Comparison of ENCODE assay signal across 1 cellular context in the genomic region with DNA sequence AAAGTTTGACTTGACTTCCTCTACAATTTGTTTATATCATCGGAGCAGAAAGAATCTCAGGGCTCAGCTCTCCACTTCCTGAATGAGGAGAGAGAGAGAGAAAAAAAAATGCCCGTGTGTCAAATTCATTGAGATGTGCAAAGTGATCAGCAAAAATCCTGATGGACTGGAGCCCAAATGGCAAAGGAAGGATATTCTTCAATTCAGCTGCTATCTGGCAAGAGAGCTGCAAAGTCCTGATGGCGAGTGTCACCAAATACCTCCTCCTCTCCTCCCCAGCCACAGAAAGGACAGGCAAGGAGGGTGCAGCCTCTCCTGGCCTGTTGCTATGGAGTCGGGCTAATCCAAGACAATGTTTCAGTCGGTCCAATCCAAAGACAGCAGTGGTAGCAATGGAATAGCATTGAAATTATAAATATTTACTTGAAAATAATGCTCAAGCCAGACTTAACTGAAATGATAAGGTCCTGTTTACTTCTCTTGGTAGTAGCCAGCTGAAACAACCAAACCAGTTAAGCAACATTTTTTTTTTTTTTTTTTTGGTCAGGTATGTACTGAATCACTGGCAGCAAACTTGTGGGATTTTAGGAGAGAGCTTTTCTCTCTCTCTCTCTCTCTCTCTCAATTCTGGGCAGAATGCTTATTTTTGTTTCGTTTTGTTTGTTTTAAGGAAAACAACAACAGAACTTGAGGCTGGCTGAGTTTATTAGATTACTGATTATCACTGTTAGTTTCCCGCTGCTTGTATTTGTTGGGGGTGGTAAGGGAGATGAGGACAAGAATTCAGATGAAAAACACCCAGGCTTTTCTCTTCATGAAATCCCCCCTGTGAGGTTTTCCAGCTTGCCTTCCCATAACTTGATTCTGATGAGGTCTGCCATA.
TF ChIP-seq lines count a peak whose summit lies in the region.

No MANE protein-coding gene starts in this region.

TF ChIP-seq in HepG2, 621 proteins besides CTCF, POLR2A, EP300 and RAD21 (continued from another document and continues in another):
- TF ChIP-seq, protein P1, sequence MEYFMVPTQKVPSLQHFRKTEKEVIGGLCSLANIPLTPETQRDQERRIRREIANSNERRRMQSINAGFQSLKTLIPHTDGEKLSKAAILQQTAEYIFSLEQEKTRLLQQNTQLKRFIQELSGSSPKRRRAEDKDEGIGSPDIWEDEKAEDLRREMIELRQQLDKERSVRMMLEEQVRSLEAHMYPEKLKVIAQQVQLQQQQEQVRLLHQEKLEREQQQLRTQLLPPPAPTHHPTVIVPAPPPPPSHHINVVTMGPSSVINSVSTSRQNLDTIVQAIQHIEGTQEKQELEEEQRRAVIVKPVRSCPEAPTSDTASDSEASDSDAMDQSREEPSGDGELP (IDR thresholded peaks at IDR 0.05; ENCODE audit: borderline replicate concordance, low read depth): 0 out of 2 replicates have a peak, but pooled peaks have one; percentile 58
- 0 out of 2 replicates have a peak, but pooled peaks have one; percentile 13 for TF ChIP-seq ARID4A (CRISPR knock-in tag; IDR thresholded peaks at IDR 0.05; ENCODE audit: borderline replicate concordance)
- TF ChIP-seq SRSF4 (IDR thresholded peaks at IDR 0.05; ENCODE audit: low read depth, low read length, poor library complexity, severe bottlenecking): no peak
- TF ChIP-seq RFXAP (CRISPR knock-in tag; IDR thresholded peaks at IDR 0.05; ENCODE audit: borderline replicate concordance): peak; percentile 76
- peak; percentile 53 for TF ChIP-seq ERF (CRISPR knock-in tag; IDR thresholded peaks at IDR 0.05)
- TF ChIP-seq, protein P2, sequence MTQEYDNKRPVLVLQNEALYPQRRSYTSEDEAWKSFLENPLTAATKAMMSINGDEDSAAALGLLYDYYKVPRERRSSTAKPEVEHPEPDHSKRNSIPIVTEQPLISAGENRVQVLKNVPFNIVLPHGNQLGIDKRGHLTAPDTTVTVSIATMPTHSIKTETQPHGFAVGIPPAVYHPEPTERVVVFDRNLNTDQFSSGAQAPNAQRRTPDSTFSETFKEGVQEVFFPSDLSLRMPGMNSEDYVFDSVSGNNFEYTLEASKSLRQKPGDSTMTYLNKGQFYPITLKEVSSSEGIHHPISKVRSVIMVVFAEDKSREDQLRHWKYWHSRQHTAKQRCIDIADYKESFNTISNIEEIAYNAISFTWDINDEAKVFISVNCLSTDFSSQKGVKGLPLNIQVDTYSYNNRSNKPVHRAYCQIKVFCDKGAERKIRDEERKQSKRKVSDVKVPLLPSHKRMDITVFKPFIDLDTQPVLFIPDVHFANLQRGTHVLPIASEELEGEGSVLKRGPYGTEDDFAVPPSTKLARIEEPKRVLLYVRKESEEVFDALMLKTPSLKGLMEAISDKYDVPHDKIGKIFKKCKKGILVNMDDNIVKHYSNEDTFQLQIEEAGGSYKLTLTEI (CRISPR knock-in tag; conservative IDR thresholded peaks at IDR 0.05): no peak
- no peak for TF ChIP-seq HIVEP1 (CRISPR knock-in tag; IDR thresholded peaks at IDR 0.05)
- TF ChIP-seq FOXK1 (CRISPR knock-in tag; IDR thresholded peaks at IDR 0.05; ENCODE audit: borderline replicate concordance, low read depth): peak; percentile 51; the same call in 1 of the 2 replicates
- TF ChIP-seq MED8 (CRISPR knock-in tag; IDR thresholded peaks at IDR 0.05; ENCODE audit: insufficient replicate concordance): no peak
- TF ChIP-seq MZF1 (CRISPR knock-in tag; IDR thresholded peaks at IDR 0.05; ENCODE audit: borderline replicate concordance): no peak
- no peak for TF ChIP-seq RORA (CRISPR knock-in tag; IDR thresholded peaks at IDR 0.05)
- no peak for TF ChIP-seq ZNF670 (CRISPR knock-in tag; IDR thresholded peaks at IDR 0.05; ENCODE audit: borderline replicate concordance)
- TF ChIP-seq ZNF337 (CRISPR knock-in tag; IDR thresholded peaks at IDR 0.05; ENCODE audit: borderline replicate concordance, low read depth): no peak
- no peak for TF ChIP-seq KLF11 (CRISPR knock-in tag; IDR thresholded peaks at IDR 0.05)
- TF ChIP-seq SOX6 (IDR thresholded peaks at IDR 0.05): no peak
- TF ChIP-seq SOX6 (CRISPR knock-in tag; IDR thresholded peaks at IDR 0.05): peak; percentile 29; the same call in 1 of the 2 replicates
- TF ChIP-seq, protein P3, sequence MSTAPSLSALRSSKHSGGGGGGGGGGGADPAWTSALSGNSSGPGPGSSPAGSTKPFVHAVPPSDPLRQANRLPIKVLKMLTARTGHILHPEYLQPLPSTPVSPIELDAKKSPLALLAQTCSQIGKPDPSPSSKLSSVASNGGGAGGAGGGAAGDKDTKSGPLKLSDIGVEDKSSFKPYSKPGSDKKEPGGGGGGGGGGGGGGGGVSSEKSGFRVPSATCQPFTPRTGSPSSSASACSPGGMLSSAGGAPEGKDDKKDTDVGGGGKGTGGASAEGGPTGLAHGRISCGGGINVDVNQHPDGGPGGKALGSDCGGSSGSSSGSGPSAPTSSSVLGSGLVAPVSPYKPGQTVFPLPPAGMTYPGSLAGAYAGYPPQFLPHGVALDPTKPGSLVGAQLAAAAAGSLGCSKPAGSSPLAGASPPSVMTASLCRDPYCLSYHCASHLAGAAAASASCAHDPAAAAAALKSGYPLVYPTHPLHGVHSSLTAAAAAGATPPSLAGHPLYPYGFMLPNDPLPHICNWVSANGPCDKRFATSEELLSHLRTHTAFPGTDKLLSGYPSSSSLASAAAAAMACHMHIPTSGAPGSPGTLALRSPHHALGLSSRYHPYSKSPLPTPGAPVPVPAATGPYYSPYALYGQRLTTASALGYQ (CRISPR knock-in tag; IDR thresholded peaks at IDR 0.05): 0 out of 2 replicates have a peak, but pooled peaks have one; percentile 33
- peak; percentile 43; the same call in 1 of the 2 replicates for TF ChIP-seq TAF1 (CRISPR knock-in tag; IDR thresholded peaks at IDR 0.05)
- 0 out of 2 replicates have a peak, but pooled peaks have one; percentile 17 for TF ChIP-seq ZMYM4 (CRISPR knock-in tag; IDR thresholded peaks at IDR 0.05)
- no peak for TF ChIP-seq GZF1 (CRISPR knock-in tag; IDR thresholded peaks at IDR 0.05)
- TF ChIP-seq CEBPB (IDR thresholded peaks at IDR 0.05; ENCODE audit: borderline replicate concordance, low read depth, low read length): peak; percentile 45; the same call in 1 of the 2 replicates
- no peak for TF ChIP-seq ZNF34 (CRISPR knock-in tag; IDR thresholded peaks at IDR 0.05; ENCODE audit: borderline replicate concordance)
- TF ChIP-seq GATAD2A (CRISPR knock-in tag; IDR thresholded peaks at IDR 0.05): peak; percentile 31; the same call in 1 of the 2 replicates
- no peak for TF ChIP-seq ZNF329 (CRISPR knock-in tag; IDR thresholded peaks at IDR 0.05; ENCODE audit: low read depth)
- TF ChIP-seq ZNF451 (CRISPR knock-in tag; IDR thresholded peaks at IDR 0.05): no peak
- no peak for TF ChIP-seq AGO2 (optimal IDR thresholded peaks at IDR 0.05; ENCODE audit: low read depth, low read length)
- TF ChIP-seq HMGA1 (CRISPR knock-in tag; conservative IDR thresholded peaks at IDR 0.05): no peak
- TF ChIP-seq ZNF234 (CRISPR knock-in tag; conservative IDR thresholded peaks at IDR 0.05): no peak
- no peak for TF ChIP-seq ZNF354B (CRISPR knock-in tag; IDR thresholded peaks at IDR 0.05)
- TF ChIP-seq SNAPC2 (CRISPR knock-in tag; IDR thresholded peaks at IDR 0.05): no peak
- TF ChIP-seq REL (CRISPR knock-in tag; conservative IDR thresholded peaks at IDR 0.05): no peak
- TF ChIP-seq ZNF703 (CRISPR knock-in tag; IDR thresholded peaks at IDR 0.05; ENCODE audit: borderline replicate concordance): no peak
- TF ChIP-seq SOX5 (CRISPR knock-in tag; IDR thresholded peaks at IDR 0.05; ENCODE audit: borderline replicate concordance): 0 out of 2 replicates have a peak, but pooled peaks have one; percentile 13
- TF ChIP-seq, protein P4, sequence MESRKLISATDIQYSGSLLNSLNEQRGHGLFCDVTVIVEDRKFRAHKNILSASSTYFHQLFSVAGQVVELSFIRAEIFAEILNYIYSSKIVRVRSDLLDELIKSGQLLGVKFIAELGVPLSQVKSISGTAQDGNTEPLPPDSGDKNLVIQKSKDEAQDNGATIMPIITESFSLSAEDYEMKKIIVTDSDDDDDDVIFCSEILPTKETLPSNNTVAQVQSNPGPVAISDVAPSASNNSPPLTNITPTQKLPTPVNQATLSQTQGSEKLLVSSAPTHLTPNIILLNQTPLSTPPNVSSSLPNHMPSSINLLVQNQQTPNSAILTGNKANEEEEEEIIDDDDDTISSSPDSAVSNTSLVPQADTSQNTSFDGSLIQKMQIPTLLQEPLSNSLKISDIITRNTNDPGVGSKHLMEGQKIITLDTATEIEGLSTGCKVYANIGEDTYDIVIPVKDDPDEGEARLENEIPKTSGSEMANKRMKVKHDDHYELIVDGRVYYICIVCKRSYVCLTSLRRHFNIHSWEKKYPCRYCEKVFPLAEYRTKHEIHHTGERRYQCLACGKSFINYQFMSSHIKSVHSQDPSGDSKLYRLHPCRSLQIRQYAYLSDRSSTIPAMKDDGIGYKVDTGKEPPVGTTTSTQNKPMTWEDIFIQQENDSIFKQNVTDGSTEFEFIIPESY (CRISPR knock-in tag; IDR thresholded peaks at IDR 0.05): no peak
- no peak for TF ChIP-seq MNT (IDR thresholded peaks at IDR 0.05)
- TF ChIP-seq SALL1 (CRISPR knock-in tag; IDR thresholded peaks at IDR 0.05): peak; percentile 37; the same call in 1 of the 2 replicates
- no peak for TF ChIP-seq NFE2 (CRISPR knock-in tag; IDR thresholded peaks at IDR 0.05)
- TF ChIP-seq FLYWCH1 (CRISPR knock-in tag; IDR thresholded peaks at IDR 0.05): no peak
- TF ChIP-seq TEAD3 (CRISPR knock-in tag; optimal IDR thresholded peaks at IDR 0.05; ENCODE audit: borderline replicate concordance): peak; percentile 57
- TF ChIP-seq RFX3 (CRISPR knock-in tag; IDR thresholded peaks at IDR 0.05): peak; percentile 66
- 0 out of 2 replicates have a peak, but pooled peaks have one; percentile 55 for TF ChIP-seq ZBTB37 (CRISPR knock-in tag; IDR thresholded peaks at IDR 0.05)
- TF ChIP-seq GATA4 (IDR thresholded peaks at IDR 0.05; ENCODE audit: borderline replicate concordance, low read depth): no peak
- TF ChIP-seq, protein P5, sequence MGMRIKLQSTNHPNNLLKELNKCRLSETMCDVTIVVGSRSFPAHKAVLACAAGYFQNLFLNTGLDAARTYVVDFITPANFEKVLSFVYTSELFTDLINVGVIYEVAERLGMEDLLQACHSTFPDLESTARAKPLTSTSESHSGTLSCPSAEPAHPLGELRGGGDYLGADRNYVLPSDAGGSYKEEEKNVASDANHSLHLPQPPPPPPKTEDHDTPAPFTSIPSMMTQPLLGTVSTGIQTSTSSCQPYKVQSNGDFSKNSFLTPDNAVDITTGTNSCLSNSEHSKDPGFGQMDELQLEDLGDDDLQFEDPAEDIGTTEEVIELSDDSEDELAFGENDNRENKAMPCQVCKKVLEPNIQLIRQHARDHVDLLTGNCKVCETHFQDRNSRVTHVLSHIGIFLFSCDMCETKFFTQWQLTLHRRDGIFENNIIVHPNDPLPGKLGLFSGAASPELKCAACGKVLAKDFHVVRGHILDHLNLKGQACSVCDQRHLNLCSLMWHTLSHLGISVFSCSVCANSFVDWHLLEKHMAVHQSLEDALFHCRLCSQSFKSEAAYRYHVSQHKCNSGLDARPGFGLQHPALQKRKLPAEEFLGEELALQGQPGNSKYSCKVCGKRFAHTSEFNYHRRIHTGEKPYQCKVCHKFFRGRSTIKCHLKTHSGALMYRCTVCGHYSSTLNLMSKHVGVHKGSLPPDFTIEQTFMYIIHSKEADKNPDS (CRISPR knock-in tag; IDR thresholded peaks at IDR 0.05): 0 out of 2 replicates have a peak, but pooled peaks have one; percentile 38
- TF ChIP-seq CEBPG (CRISPR knock-in tag; IDR thresholded peaks at IDR 0.05): peak; percentile 38; the same call in 1 of the 2 replicates
- TF ChIP-seq ZNF788 (CRISPR knock-in tag; IDR thresholded peaks at IDR 0.05; ENCODE audit: borderline replicate concordance): no peak
